Comparison of ENCODE assay signal across 8 cellular contexts in the genomic region with DNA sequence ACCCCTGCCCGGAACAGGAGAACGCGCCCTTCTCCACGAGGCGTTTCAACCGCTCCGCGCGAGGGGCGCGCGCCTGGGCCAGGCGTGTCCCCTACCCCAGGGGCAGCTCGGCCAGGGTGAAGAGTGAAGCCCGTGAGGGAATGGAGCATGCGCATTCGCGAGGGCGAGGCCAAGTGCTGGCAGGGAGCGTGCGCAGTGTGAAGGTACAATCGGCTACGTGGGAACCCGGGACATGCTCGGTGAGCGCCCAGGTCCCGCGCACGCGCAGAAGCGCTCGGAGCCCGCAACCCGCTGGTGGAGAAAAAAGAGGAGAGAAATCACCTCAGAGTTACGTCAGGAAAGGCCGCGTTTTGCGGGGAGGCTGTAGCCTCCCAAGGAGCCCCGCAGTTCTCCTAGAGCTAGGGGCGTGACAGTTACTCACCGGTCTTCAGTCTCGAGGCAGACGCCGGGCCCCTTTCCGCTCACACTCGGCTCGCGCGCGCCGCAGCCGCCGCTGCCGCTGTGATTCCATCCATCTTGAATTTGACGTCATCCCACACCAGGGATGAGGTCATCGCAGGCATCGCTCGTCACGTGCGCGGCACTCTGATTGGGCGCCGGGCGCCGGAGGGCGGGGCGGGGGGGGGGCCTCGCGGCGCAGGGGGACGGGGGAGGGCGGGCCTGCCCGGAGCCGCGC. TPM values are rescaled to one million over a fixed set of nuclear protein-coding genes. Genes with fewer than 3 reads are reported as not detected.
DNase-seq lines count a peak whose midpoint lies in the region; ATAC-seq, FAIRE-seq and TF ChIP-seq lines count a peak whose summit lies in the region.

Gene ZBTB21, minus strand, starts transcription at position 530 of the 676 bp plus-strand sequence. CDS start 16,265 bp downstream, outside the sequence.

- H3K36me3 ChIP-seq in ACC112 (ENCODE audit: insufficient read depth, low read length) (no peaks in the 10 kb centered on the region), bronchial epithelial cell (ENCODE audit: control insufficient read depth, insufficient read depth, low read length) (peaks cover 1% of the 10 kb centered on the region), smooth muscle cell (ENCODE audit: low read depth) (no peaks in the 10 kb centered on the region)

- H3K79me2 ChIP-seq in ACC112 (ENCODE audit: control insufficient read depth, insufficient read depth, low read length, unreplicated experiment): peaks cover 34% of the 10 kb centered on the region
- H3K79me2 ChIP-seq in smooth muscle cell (ENCODE audit: low read depth): peaks cover 41% of the 10 kb centered on the region

- H3K27me3 ChIP-seq in ACC112 (ENCODE audit: insufficient read depth, low read length) (no peaks in the 10 kb centered on the region), bronchial epithelial cell (ENCODE audit: control insufficient read depth, insufficient read depth, low read length) (no peaks in the 10 kb centered on the region), smooth muscle cell (ENCODE audit: low read depth) (no peaks in the 10 kb centered on the region)

- H2AFZ ChIP-seq in ACC112 (ENCODE audit: low read length, unreplicated experiment): peak within 1 kb of the TSS; percentile 90
- peak within 1 kb of the TSS; percentile 65 for H2AFZ ChIP-seq in smooth muscle cell (ENCODE audit: low read depth)

- peak; percentile 54 for ATAC-seq in GM18873 (IDR thresholded peaks at IDR 0.05; ENCODE audit: low FRiP score, unreplicated experiment)
- ATAC-seq in HG03139 (IDR thresholded peaks at IDR 0.05; ENCODE audit: unreplicated experiment): peak; percentile 66

- H3K4me1 ChIP-seq in ACC112 (ENCODE audit: control insufficient read depth, insufficient read depth, low read length, unreplicated experiment) (peaks cover 3% of the 10 kb centered on the region), smooth muscle cell (ENCODE audit: low read depth) (peaks cover 5% of the 10 kb centered on the region)

- peaks cover 5% of the 10 kb centered on the region for H4K20me1 ChIP-seq in smooth muscle cell (ENCODE audit: low read depth)

- peak within 1 kb of the TSS; percentile 95 for H3K4me2 ChIP-seq in smooth muscle cell

- no peaks in the 10 kb centered on the region for H3F3A ChIP-seq in smooth muscle cell (ENCODE audit: low read depth)

- H3K9ac ChIP-seq in smooth muscle cell (ENCODE audit: low read depth): peak within 1 kb of the TSS; percentile 98

- H3K4me3 ChIP-seq in ACC112 (ENCODE audit: low read depth, low read length) (peak within 1 kb of the TSS; percentile 81), WI38 (ENCODE audit: low read depth, low read length) (peak within 1 kb of the TSS; percentile 76), bronchial epithelial cell (ENCODE audit: low read depth, low read length) (peak within 1 kb of the TSS; percentile 51), smooth muscle cell (peak within 1 kb of the TSS; percentile 83)

- H3K9me3 ChIP-seq in smooth muscle cell (replicated peaks; ENCODE audit: low read depth): no peaks in the 10 kb centered on the region

- DNase-seq in NCI-H2227 treated with DMSO at 0.1 percent for 48 hours (lab: John Stamatoyannopoulos, UW) (peak; percentile 98), bronchial epithelial cell (ENCODE audit: low read depth) (peak; percentile 93), iPS-NIHi11 (ENCODE audit: low spot score) (peak; percentile 95), smooth muscle cell (lab: John Stamatoyannopoulos, UW; ENCODE audit: unreplicated experiment) (peak; percentile 96)

- peak; percentile 50 for FAIRE-seq in bronchial epithelial cell (lab: Jason Lieb, UNC)

- H3K27ac ChIP-seq in ACC112 (ENCODE audit: low read depth, low read length) (peak within 1 kb of the TSS; percentile 98), smooth muscle cell (ENCODE audit: low read depth) (peak within 1 kb of the TSS; percentile 97)

- WGBS in smooth muscle cell (ENCODE audit: low lambda C conversion rate): 1% methylated on average over 68 of the region's 75 CpGs

- TF ChIP-seq CTCF in WI38 (IDR thresholded peaks at IDR 0.05; ENCODE audit: low read depth, low read length) (no peak), bronchial epithelial cell (IDR thresholded peaks at IDR 0.05; ENCODE audit: insufficient read depth, low read length, severe bottlenecking) (no peak), smooth muscle cell (IDR thresholded peaks at IDR 0.05; ENCODE audit: borderline replicate concordance, insufficient read depth, poor library complexity, severe bottlenecking) (no peak)

RNA-seq across cellular contexts. Expression of gene ZBTB21, which starts in this region (rescaled TPM):
- total RNA-seq in bronchial epithelial cell (6.6 and 12.5 TPM in 2 replicates), smooth muscle cell (22.5 and 24.1 TPM in 2 replicates)
- 6.2 and 8.4 TPM in 2 replicates for polyA plus RNA-seq in smooth muscle cell

Comparison
In these comparisons a context has a peak if more than half of its experiments do, and no peak if none do; other contexts are left out.
1. Peak in every context shown above with its lines: DNase-seq, ATAC-seq, H3K4me3 ChIP-seq and H3K27ac ChIP-seq.